In the genomic region with DNA sequence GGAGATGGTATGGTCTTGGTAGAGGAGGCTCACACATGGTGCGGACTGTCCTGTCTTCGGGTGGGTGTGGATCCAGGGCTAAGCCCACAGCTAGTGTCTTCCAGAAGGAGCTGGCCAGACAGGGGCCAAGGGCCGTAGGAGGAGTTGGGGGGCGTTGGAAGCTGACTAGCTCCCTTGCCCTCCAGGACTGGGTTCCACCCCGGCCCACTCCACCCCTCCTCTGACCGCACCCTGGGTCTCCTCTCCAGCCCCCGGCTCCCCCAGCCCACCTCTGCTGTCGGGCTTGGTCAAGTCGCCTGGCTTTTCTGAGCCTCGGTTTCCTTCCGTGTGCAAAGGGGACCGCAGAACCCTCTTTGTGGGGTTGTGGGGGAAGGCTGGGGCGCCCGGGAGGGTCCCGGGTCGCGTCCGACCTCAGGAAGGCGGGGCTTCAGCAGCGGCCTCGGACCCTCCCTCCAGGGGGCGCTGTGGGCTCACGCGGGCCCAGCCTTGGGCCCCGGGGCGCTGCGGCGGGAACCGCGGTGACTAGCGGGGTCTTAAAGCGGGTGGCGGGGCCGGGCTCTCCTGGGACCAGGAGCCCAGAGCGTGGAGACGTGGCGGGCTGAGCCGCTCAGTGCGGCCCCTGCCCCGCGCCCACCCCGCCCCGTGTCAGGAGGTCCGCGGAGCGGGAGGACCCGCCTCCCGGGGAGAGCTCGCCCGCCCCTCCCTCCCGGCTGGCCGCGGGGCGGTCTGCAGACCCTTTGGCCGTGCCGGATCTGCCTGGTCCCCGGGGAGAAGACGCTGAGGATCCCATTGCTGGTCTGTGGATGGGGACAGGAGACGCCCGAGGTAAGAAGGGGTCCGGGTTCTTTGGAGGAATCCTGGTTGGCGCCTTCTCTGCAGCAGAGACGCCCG, we compare ENCODE assay signal across 1 cellular context.
TF ChIP-seq lines count a peak whose summit lies in the region.

No MANE protein-coding gene starts in this region.

TF ChIP-seq in GM12878, 131 proteins besides CTCF, POLR2A, EP300 and RAD21:
- TF ChIP-seq SMC3 (IDR thresholded peaks at IDR 0.05; ENCODE audit: borderline replicate concordance, low read length): peak; percentile 19; the same call in 1 of the 2 replicates
- no peak for TF ChIP-seq ZBTB33 (IDR thresholded peaks at IDR 0.05)
- TF ChIP-seq NR2F1 (conservative IDR thresholded peaks at IDR 0.05): peak; percentile 43
- TF ChIP-seq KDM1A (IDR thresholded peaks at IDR 0.05; ENCODE audit: borderline replicate concordance): no peak
- TF ChIP-seq KAT2A (conservative IDR thresholded peaks at IDR 0.05; ENCODE audit: control insufficient read depth, low read depth, low read length): no peak
- 0 out of 2 replicates have a peak, but pooled peaks have one; percentile 11 for TF ChIP-seq BACH1 (IDR thresholded peaks at IDR 0.05; ENCODE audit: borderline replicate concordance)
- peak; percentile 81 for TF ChIP-seq SUZ12 (IDR thresholded peaks at IDR 0.05; ENCODE audit: unreplicated experiment)
- TF ChIP-seq SIX5 (IDR thresholded peaks at IDR 0.05; ENCODE audit: low read depth, low read length, severe bottlenecking): no peak
- TF ChIP-seq STAT3 (IDR thresholded peaks at IDR 0.05; ENCODE audit: low read depth, low read length): no peak
- TF ChIP-seq GATAD2B (conservative IDR thresholded peaks at IDR 0.05; ENCODE audit: low read depth): peak; percentile 84; the same call in 1 of the 2 replicates
- TF ChIP-seq DPF2 (IDR thresholded peaks at IDR 0.05): 0 out of 2 replicates have a peak, but pooled peaks have one; percentile 42
- peak; percentile 43; the same call in 1 of the 2 replicates for TF ChIP-seq IKZF1 (conservative IDR thresholded peaks at IDR 0.05)
- peak; percentile 74; the same call in 1 of the 2 replicates for TF ChIP-seq SMARCA5 (IDR thresholded peaks at IDR 0.05)
- TF ChIP-seq, protein P1, sequence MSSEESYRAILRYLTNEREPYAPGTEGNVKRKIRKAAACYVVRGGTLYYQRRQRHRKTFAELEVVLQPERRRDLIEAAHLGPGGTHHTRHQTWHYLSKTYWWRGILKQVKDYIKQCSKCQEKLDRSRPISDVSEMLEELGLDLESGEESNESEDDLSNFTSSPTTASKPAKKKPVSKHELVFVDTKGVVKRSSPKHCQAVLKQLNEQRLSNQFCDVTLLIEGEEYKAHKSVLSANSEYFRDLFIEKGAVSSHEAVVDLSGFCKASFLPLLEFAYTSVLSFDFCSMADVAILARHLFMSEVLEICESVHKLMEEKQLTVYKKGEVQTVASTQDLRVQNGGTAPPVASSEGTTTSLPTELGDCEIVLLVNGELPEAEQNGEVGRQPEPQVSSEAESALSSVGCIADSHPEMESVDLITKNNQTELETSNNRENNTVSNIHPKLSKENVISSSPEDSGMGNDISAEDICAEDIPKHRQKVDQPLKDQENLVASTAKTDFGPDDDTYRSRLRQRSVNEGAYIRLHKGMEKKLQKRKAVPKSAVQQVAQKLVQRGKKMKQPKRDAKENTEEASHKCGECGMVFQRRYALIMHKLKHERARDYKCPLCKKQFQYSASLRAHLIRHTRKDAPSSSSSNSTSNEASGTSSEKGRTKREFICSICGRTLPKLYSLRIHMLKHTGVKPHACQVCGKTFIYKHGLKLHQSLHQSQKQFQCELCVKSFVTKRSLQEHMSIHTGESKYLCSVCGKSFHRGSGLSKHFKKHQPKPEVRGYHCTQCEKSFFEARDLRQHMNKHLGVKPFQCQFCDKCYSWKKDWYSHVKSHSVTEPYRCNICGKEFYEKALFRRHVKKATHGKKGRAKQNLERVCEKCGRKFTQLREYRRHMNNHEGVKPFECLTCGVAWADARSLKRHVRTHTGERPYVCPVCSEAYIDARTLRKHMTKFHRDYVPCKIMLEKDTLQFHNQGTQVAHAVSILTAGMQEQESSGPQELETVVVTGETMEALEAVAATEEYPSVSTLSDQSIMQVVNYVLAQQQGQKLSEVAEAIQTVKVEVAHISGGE (CRISPR knock-in tag; IDR thresholded peaks at IDR 0.05): no peak
- TF ChIP-seq RB1 (IDR thresholded peaks at IDR 0.05; ENCODE audit: borderline replicate concordance): 0 out of 2 replicates have a peak, but pooled peaks have one; percentile 60
- TF ChIP-seq MEF2B (IDR thresholded peaks at IDR 0.05; ENCODE audit: partially characterized antibody, poor library complexity, severe bottlenecking): peak; percentile 44
- TF ChIP-seq ZZZ3 (IDR thresholded peaks at IDR 0.05; ENCODE audit: control insufficient read depth, insufficient read length, low read depth): no peak
- peak; percentile 31 to 51; a peak in 2 of 4 replicates for TF ChIP-seq BHLHE40 (IDR thresholded peaks at IDR 0.05; ENCODE audit: borderline replicate concordance in 1 of 2, low read depth in 2 of 2, low read length in 1 of 2)
